16 cellular contexts compared by ENCODE assay signal in the genomic region with DNA sequence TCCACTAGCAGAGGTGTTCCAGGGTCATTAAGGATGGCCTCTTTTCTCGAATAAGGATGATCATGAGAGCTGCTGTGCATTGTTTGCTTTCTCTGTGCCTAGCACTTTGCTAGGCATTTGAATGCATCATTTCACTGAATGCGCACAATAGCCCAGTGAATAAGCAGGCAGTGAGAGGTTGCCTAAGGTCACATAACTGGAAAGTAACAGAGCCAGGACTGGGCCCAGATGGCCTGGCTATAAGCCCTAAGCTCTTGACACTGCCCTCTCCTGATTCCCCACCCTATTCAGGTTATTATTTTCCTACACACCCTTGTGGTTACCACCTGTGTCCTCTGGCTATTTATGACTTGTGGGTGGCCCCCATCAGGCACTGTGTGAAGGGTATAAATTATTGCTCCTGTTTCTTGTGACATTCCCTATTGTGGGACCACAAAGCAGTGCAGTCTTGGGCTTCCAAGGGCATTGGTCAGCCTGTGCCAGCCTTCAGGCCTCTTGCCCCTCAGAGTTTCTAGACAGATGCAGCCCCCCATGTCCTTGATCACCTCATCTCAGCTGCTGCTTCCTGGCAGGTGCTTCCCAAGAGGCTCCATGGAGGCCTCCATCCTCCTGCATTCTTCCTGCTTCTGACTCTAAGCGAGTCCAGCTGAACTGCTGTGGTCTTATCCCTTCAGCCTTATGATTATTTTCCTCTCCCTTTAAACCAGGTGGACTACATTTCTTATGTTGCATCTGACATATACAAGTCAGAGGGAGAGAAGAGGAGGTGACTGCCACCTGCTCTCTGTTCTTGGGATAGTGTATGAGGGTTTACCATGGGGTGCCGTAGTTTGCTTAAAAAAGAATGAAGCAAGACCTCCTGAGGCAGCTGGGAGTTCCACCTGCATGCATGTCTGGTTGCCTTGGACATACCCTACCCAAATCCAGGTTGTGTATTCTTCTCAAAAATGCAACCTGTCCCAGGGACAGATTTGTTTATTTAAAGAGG. TPM values are rescaled to one million over a fixed set of nuclear protein-coding genes. Genes with fewer than 3 reads are reported as not detected.
DNase-seq lines count a peak whose midpoint lies in the region; ATAC-seq, FAIRE-seq and TF ChIP-seq lines count a peak whose summit lies in the region.
"Had no signal": no experiment of that assay in that cellular context is flagged by ENCODE, and none has a peak within 500 bp of the region (broad histone marks: within the 10 kb centered on the region; RNA-seq: fewer than 3 reads in every experiment).

No MANE protein-coding gene starts in this region.

- H3K27ac ChIP-seq in KMS-11 (peak overlapping the region; percentile 49), WERI-Rb-1 (peak overlapping the region; percentile 72), iPS-18a (ENCODE audit: low read length) (no peak overlapping the region), small intestine (ENCODE audit: low read depth in 1 of 2, low read length in 1 of 2) (no peak overlapping the region), esophagus muscularis mucosa (replicated peaks in 1 of 4) (no peak overlapping the region)
- H3K27ac ChIP-seq: SJCRH30, stomach had no signal

- FAIRE-seq in small intestine (lab: Jason Lieb, UNC): no peak

- TF ChIP-seq EP300 in esophagus muscularis mucosa (IDR thresholded peaks at IDR 0.05): no peak

- 0 out of 2 replicates have a peak overlapping the region, but pooled peaks have one; percentile 15 for H2AFZ ChIP-seq in KMS-11 (ENCODE audit: low read depth)

- H3K79me2 ChIP-seq in KMS-11 (ENCODE audit: insufficient read depth, low read depth): no peaks in the 10 kb centered on the region

- no peak for TF ChIP-seq CTCF in KMS-11 (conservative IDR thresholded peaks at IDR 0.05; ENCODE audit: low read depth, low read length)
- TF ChIP-seq CTCF in WERI-Rb-1 (IDR thresholded peaks at IDR 0.05; ENCODE audit: low read depth, low read length): no peak
- no peak for TF ChIP-seq CTCF in esophagus muscularis mucosa (IDR thresholded peaks at IDR 0.05)

- DNase-seq in WERI-Rb-1: peak; percentile 86
- DNase-seq in small intestine: peak; percentile 17
- no peak for DNase-seq in H4 (ENCODE audit: low spot score)
- no peak for DNase-seq in esophagus muscularis mucosa (ENCODE audit: extremely low spot score)
- DNase-seq: activated CD4-positive, alpha-beta T cell treated with anti-CD3 and anti-CD28 coated beads for 36 hours; central memory CD4-positive, alpha-beta T cell; COR-L47; HCEC 1CT; NCI-H446; SJCRH30; stimulated activated CD4-positive, alpha-beta T cell treated with anti-CD3 and anti-CD28 coated beads, Interleukin-4, amount 100 ng/mL, for 24 hours; stomach had no signal

- H3K36me3 ChIP-seq in KMS-11 (ENCODE audit: insufficient read depth) (no peaks in the 10 kb centered on the region), WERI-Rb-1 (no peaks in the 10 kb centered on the region; the same call in 1 of the 2 replicates), iPS-18a (ENCODE audit: control insufficient read depth, low read depth, low read length) (no peaks in the 10 kb centered on the region), small intestine (ENCODE audit: control insufficient read depth in 2 of 2, insufficient read depth in 2 of 2, low read length in 2 of 2) (peaks cover 0 to 4% of the 10 kb centered on the region in 2 donors), esophagus muscularis mucosa (peaks cover 0 to 6% (median 2%) of the 10 kb centered on the region in 4 donors)
- H3K36me3 ChIP-seq: SJCRH30 had no signal

- H3K9me3 ChIP-seq in WERI-Rb-1 (ENCODE audit: severe bottlenecking) (peaks cover 6% of the 10 kb centered on the region), iPS-18a (ENCODE audit: control insufficient read depth, low read depth, low read length) (peaks cover 3% of the 10 kb centered on the region), small intestine (ENCODE audit: control insufficient read depth, low read depth) (no peaks in the 10 kb centered on the region), esophagus muscularis mucosa (no peaks in the 10 kb centered on the region)
- H3K9me3 ChIP-seq: SJCRH30 had no signal

- H3K4me2 ChIP-seq in KMS-11: peak overlapping the region; percentile 56

- TF ChIP-seq POLR2A in esophagus muscularis mucosa (IDR thresholded peaks at IDR 0.05; ENCODE audit: low read depth): no peak

- H4K20me1 ChIP-seq in KMS-11 (ENCODE audit: insufficient read depth): no peaks in the 10 kb centered on the region

- WGBS in small intestine, 3 donors: 82 to 87% (median 82%) methylated on average over 4 of the region's 4 CpGs
- 80% methylated on average over 4 of the region's 4 CpGs for WGBS in esophagus muscularis mucosa

- H3K4me1 ChIP-seq in KMS-11 (ENCODE audit: low read depth, poor library complexity, severe bottlenecking) (peaks cover 50% of the 10 kb centered on the region), iPS-18a (ENCODE audit: control insufficient read depth, low read depth, low read length) (peaks cover 39% of the 10 kb centered on the region), small intestine (ENCODE audit: control insufficient read depth in 2 of 2, insufficient read depth in 1 of 2, low read depth in 1 of 2, low read length in 1 of 2) (peaks cover 0 to 4% of the 10 kb centered on the region in 2 donors), esophagus muscularis mucosa (peaks cover 27 to 36% (median 31%) of the 10 kb centered on the region in 4 donors)

- H3K9ac ChIP-seq in KMS-11 (no peak overlapping the region; the same call in 1 of the 2 replicates), iPS-18a (ENCODE audit: low read length) (peak overlapping the region; percentile 0)

- intact Hi-C loops in esophagus muscularis mucosa (cut with DNase I): no loop called here

- H3K4me3 ChIP-seq in KMS-11 (IDR thresholded peaks at IDR 0.05; ENCODE audit: insufficient read depth, low read depth, low read length) (no peak overlapping the region), WERI-Rb-1 (ENCODE audit: low read depth, low read length) (no peak overlapping the region), iPS-18a (ENCODE audit: low read length) (peak overlapping the region; percentile 0), small intestine (ENCODE audit: low read depth in 1 of 2, low read length in 2 of 2) (no peak overlapping the region), esophagus muscularis mucosa (no peak overlapping the region)
- H3K4me3 ChIP-seq: SJCRH30, stomach had no signal

- H3K27me3 ChIP-seq in KMS-11 (ENCODE audit: insufficient read depth, low read depth) (no peaks in the 10 kb centered on the region), WERI-Rb-1 (ENCODE audit: insufficient read depth, low read depth, severe bottlenecking) (no peaks in the 10 kb centered on the region), iPS-18a (ENCODE audit: control insufficient read depth, insufficient read depth, low read length) (no peaks in the 10 kb centered on the region), small intestine (ENCODE audit: control insufficient read depth in 2 of 2, insufficient read depth in 2 of 2, low read length in 2 of 2) (no peaks in the 10 kb centered on the region), esophagus muscularis mucosa (no peaks in the 10 kb centered on the region)
- H3K27me3 ChIP-seq: SJCRH30, stomach had no signal

- ATAC-seq in HG02798 (IDR thresholded peaks at IDR 0.05; ENCODE audit: poor library complexity, unreplicated experiment) (no peak), HG03342 (IDR thresholded peaks at IDR 0.05; ENCODE audit: unreplicated experiment) (no peak)
- ATAC-seq: activated CD4-positive, alpha-beta T cell treated with anti-CD3 and anti-CD28 coated beads for 36 hours had no signal

RNA-seq across cellular contexts. Expression of gene ANGPTL2, which starts 47.6 kb away (rescaled TPM):
- polyA plus RNA-seq in small intestine: 10 to 100 TPM in 1 of 3 donors, 1 to 10 TPM in 1, under 1 TPM in 1; 0.45 to 16.5 (median 3.0) TPM
- total RNA-seq in H4 (2014; rRNA removed; shearing (Covaris generic)): 8.8 and 13.9 TPM in 2 replicates
- 10 to 100 TPM; 29.5 to 57.0 (median 41.3) TPM for total RNA-seq in esophagus muscularis mucosa
- total RNA-seq: activated CD4-positive, alpha-beta T cell treated with anti-CD3 and anti-CD28 coated beads for 36 hours had no signal

Comparison
In these comparisons a context has a peak if more than half of its experiments do, and no peak if none do; other contexts are left out.
1. H3K27ac ChIP-seq: peak in KMS-11 (single experiment) and WERI-Rb-1 (single experiment); none in iPS-18a (single experiment), small intestine (0 of 2) and esophagus muscularis mucosa (0 of 4).
2. DNase-seq: peak in WERI-Rb-1 (single experiment) and small intestine (single experiment); none in H4 (single experiment) and esophagus muscularis mucosa (single experiment).